ENCODE assay signal across 13 cellular contexts in genomic region chr20:45016089-45016641, GRCh38. TPM values are rescaled to one million over a fixed set of nuclear protein-coding genes. Genes with fewer than 3 reads are reported as not detected.
DNase-seq lines count a peak whose midpoint lies in the region; ATAC-seq and TF ChIP-seq lines count a peak whose summit lies in the region.
"Had no signal": no experiment of that assay in that cellular context is flagged by ENCODE, and none has a peak within 500 bp of the region (broad histone marks: within the 10 kb centered on the region; RNA-seq: fewer than 3 reads in every experiment).

No MANE protein-coding gene starts in this region.

- no peak overlapping the region for H3K4me2 ChIP-seq in neural progenitor cell

- TF ChIP-seq POLR2A in vagina (IDR thresholded peaks at IDR 0.05) = no peak

- H3K4me3 Mint-ChIP-seq in activated T-helper 17 cell treated with anti-CD3 and anti-CD28 coated beads, Interleukin-2, amount 50 U/mL, for 72 hours = peak overlapping the region; percentile 8
- no peak overlapping the region for H3K4me3 Mint-ChIP-seq in neural progenitor cell

- no peak overlapping the region for H2AFZ ChIP-seq in neural progenitor cell (replicated peaks)

- POLR2A ChIA-PET in A673 (lab: Charles Lee; ENCODE audit: low non-redundant PET) = no interaction called here

- no TSS peak for BruUV-seq in A673 (replicated peaks; lab: Mats Ljungman, UMichigan)

- CTCF ChIA-PET in A673 (lab: Charles Lee) = no interaction called here

- DNase-seq in heart right ventricle (no peak), Right ventricle myocardium inferior (ENCODE audit: missing footprints) (no peak), left kidney (ENCODE audit: low read depth, low spot score) (peak; percentile 3), A673 (ENCODE audit: low spot score) (no peak), vagina (ENCODE audit: extremely low spot score in 2 of 2) (no peak), neural progenitor cell (ENCODE audit: low spot score) (no peak)
- DNase-seq: activated CD8-positive, alpha-beta memory T cell treated with anti-CD3 and anti-CD28 coated beads, Interleukin-2, amount 50 U/mL, for 4 hours; BE2C; lower lobe of right lung; retina had no signal

- H3K4me3 ChIP-seq in heart right ventricle (no peak overlapping the region), A673 (ENCODE audit: low read depth, low read length, poor library complexity, severe bottlenecking) (no peak overlapping the region), vagina (no peak overlapping the region), neural progenitor cell (no peak overlapping the region)
- H3K4me3 ChIP-seq: gastroesophageal sphincter, lower lobe of right lung had no signal

- no peaks in the 10 kb centered on the region for H4K20me1 ChIP-seq in neural progenitor cell (ENCODE audit: low read depth)

- no peaks in the 10 kb centered on the region for H3F3A ChIP-seq in neural progenitor cell (ENCODE audit: low read depth)

- ATAC-seq in heart right ventricle = peak in 4 of 8 donors; percentile 16 to 41 (median 34)
- no peak for ATAC-seq in Right ventricle myocardium inferior
- ATAC-seq in activated T-helper 17 cell treated with anti-CD3 and anti-CD28 coated beads, Interleukin-2, amount 50 U/mL, for 72 hours (replicated peaks) = no peak
- ATAC-seq in GM21576 (IDR thresholded peaks at IDR 0.05; ENCODE audit: unreplicated experiment) = no peak
- ATAC-seq: gastroesophageal sphincter, lower lobe of right lung had no signal

- H3K27me3 Mint-ChIP-seq in activated T-helper 17 cell treated with anti-CD3 and anti-CD28 coated beads, Interleukin-2, amount 50 U/mL, for 72 hours = no peaks in the 10 kb centered on the region
- peaks cover 2% of the 10 kb centered on the region for H3K27me3 Mint-ChIP-seq in neural progenitor cell (ENCODE audit: insufficient read depth, low read depth)

- H3K36me3 Mint-ChIP-seq in activated T-helper 17 cell treated with anti-CD3 and anti-CD28 coated beads, Interleukin-2, amount 50 U/mL, for 72 hours (ENCODE audit: low read depth) = peaks cover 94% of the 10 kb centered on the region
- no peaks in the 10 kb centered on the region for H3K36me3 Mint-ChIP-seq in neural progenitor cell

- peaks cover 21% of the 10 kb centered on the region for H3K4me1 Mint-ChIP-seq in activated T-helper 17 cell treated with anti-CD3 and anti-CD28 coated beads, Interleukin-2, amount 50 U/mL, for 72 hours
- H3K4me1 Mint-ChIP-seq in neural progenitor cell = no peaks in the 10 kb centered on the region

- intact Hi-C loops in heart right ventricle (cut with DNase I) (no loop called here), Right ventricle myocardium inferior (cut with DNase I) (no loop called here), A673 (cut with micrococcal nuclease; ENCODE audit: unreplicated experiment) (no loop called here), vagina (cut with DNase I) (loop anchor here (10.0 kb wide), 1 partner anchor 79 kb away; no protein-coding TSS in a partner anchor)

- no peak for TF ChIP-seq CTCF in heart right ventricle (IDR thresholded peaks at IDR 0.05)
- no peak for TF ChIP-seq CTCF in A673 (conservative IDR thresholded peaks at IDR 0.05; ENCODE audit: low read depth, low read length)
- no peak for TF ChIP-seq CTCF in vagina (IDR thresholded peaks at IDR 0.05)
- TF ChIP-seq CTCF in neural progenitor cell (IDR thresholded peaks at IDR 0.05) = no peak

- H3K4me1 ChIP-seq in heart right ventricle (peaks cover 0 to 49% (median 30%) of the 10 kb centered on the region in 9 donors), A673 (ENCODE audit: insufficient read depth, low read length, poor library complexity, severe bottlenecking) (peaks cover 4% of the 10 kb centered on the region), vagina (peaks cover 28% of the 10 kb centered on the region), neural progenitor cell (no peaks in the 10 kb centered on the region)
- H3K4me1 ChIP-seq: lower lobe of right lung had no signal

- H3K79me2 ChIP-seq in neural progenitor cell (ENCODE audit: low read depth) = peaks cover 4% of the 10 kb centered on the region

- no peak overlapping the region for H3K9ac ChIP-seq in neural progenitor cell

- H3K9me3 ChIP-seq in heart right ventricle = no peaks in the 10 kb centered on the region
- H3K9me3 ChIP-seq in A673 (ENCODE audit: low read depth, low read length, poor library complexity, severe bottlenecking) = no peaks in the 10 kb centered on the region
- H3K9me3 ChIP-seq in vagina = no peaks in the 10 kb centered on the region
- no peaks in the 10 kb centered on the region for H3K9me3 ChIP-seq in neural progenitor cell (ENCODE audit: low read depth)
- H3K9me3 ChIP-seq: BE2C, gastroesophageal sphincter, lower lobe of right lung had no signal

- H3K36me3 ChIP-seq in heart right ventricle = peaks cover 0 to 78% (median 0%) of the 10 kb centered on the region in 9 donors
- H3K36me3 ChIP-seq in A673 (ENCODE audit: insufficient read depth, low read length, poor library complexity, severe bottlenecking) = peaks cover 5% of the 10 kb centered on the region
- no peaks in the 10 kb centered on the region for H3K36me3 ChIP-seq in vagina
- H3K36me3 ChIP-seq in neural progenitor cell = peaks cover 7% of the 10 kb centered on the region
- H3K36me3 ChIP-seq: BE2C had no signal

- H3K27me3 ChIP-seq in heart right ventricle (no peaks in the 10 kb centered on the region), A673 (replicated peaks; ENCODE audit: insufficient read depth, low read depth, low read length, poor library complexity) (no peaks in the 10 kb centered on the region), vagina (no peaks in the 10 kb centered on the region), neural progenitor cell (no peaks in the 10 kb centered on the region)
- H3K27me3 ChIP-seq: BE2C, gastroesophageal sphincter had no signal

- no peaks in the 10 kb centered on the region for H3K9me3 Mint-ChIP-seq in activated T-helper 17 cell treated with anti-CD3 and anti-CD28 coated beads, Interleukin-2, amount 50 U/mL, for 72 hours
- H3K9me3 Mint-ChIP-seq in neural progenitor cell = no peaks in the 10 kb centered on the region

- WGBS in heart right ventricle, 2 donors = 28 to 40% methylated on average over 5 of the region's 5 CpGs

- peak overlapping the region; percentile 73 for H3K27ac Mint-ChIP-seq in activated T-helper 17 cell treated with anti-CD3 and anti-CD28 coated beads, Interleukin-2, amount 50 U/mL, for 72 hours
- H3K27ac Mint-ChIP-seq in neural progenitor cell = no peak overlapping the region

- peak overlapping the region in 6 of 10 donors; percentile 1 to 57 (median 21) for H3K27ac ChIP-seq in heart right ventricle
- H3K27ac ChIP-seq in A673 (ENCODE audit: low read depth, low read length, poor library complexity, severe bottlenecking) = no peak overlapping the region
- no peak overlapping the region for H3K27ac ChIP-seq in vagina
- no peak overlapping the region for H3K27ac ChIP-seq in neural progenitor cell
- H3K27ac ChIP-seq: gastroesophageal sphincter, lower lobe of right lung had no signal

RNA-seq across cellular contexts. Expression of gene STK4, which starts 49.9 kb away (rescaled TPM):
- total RNA-seq in heart right ventricle (10 to 100 TPM in 2 of 10 donors, 1 to 10 TPM in 8; 7.7 to 18.1 (median 8.2) TPM), Right ventricle myocardium inferior (10.3 TPM), A673 (2021) (52.7 and 53.2 TPM in 2 replicates), vagina (25.8 TPM), neural progenitor cell (ENCODE audit: low replicate concordance) (32.7 and 46.1 TPM in 2 replicates)
- polyA plus RNA-seq in heart right ventricle = 1 to 10 TPM; 3.7 to 4.8 TPM
- total RNA-seq in activated T-helper 17 cell treated with anti-CD3 and anti-CD28 coated beads, Interleukin-2, amount 50 U/mL, for 72 hours = 100 to 1,000 TPM; 168 to 215 TPM

RNA-seq across cellular contexts. Expression of gene TOMM34, which starts 56.0 kb away (rescaled TPM):
- total RNA-seq in heart right ventricle (10 to 100 TPM in 5 of 10 donors, 1 to 10 TPM in 5; 7.8 to 15.8 (median 10.3) TPM), Right ventricle myocardium inferior (10.3 TPM), A673 (2021) (49.3 and 53.5 TPM in 2 replicates), vagina (16.2 TPM), neural progenitor cell (ENCODE audit: low replicate concordance) (27.3 and 51.8 TPM in 2 replicates)
- 10 to 100 TPM in 1 of 2 donors, 1 to 10 TPM in 1; 3.4 to 21.2 TPM for polyA plus RNA-seq in heart right ventricle
- 10 to 100 TPM; 40.1 to 44.8 TPM for total RNA-seq in activated T-helper 17 cell treated with anti-CD3 and anti-CD28 coated beads, Interleukin-2, amount 50 U/mL, for 72 hours

Comparison
In these comparisons a context has a peak if more than half of its experiments do, and no peak if none do; other contexts are left out.
1. H3K27ac ChIP-seq: peak in heart right ventricle (6 of 10); none in A673 (single experiment), vagina (single experiment) and neural progenitor cell (single experiment).